In the genomic region with DNA sequence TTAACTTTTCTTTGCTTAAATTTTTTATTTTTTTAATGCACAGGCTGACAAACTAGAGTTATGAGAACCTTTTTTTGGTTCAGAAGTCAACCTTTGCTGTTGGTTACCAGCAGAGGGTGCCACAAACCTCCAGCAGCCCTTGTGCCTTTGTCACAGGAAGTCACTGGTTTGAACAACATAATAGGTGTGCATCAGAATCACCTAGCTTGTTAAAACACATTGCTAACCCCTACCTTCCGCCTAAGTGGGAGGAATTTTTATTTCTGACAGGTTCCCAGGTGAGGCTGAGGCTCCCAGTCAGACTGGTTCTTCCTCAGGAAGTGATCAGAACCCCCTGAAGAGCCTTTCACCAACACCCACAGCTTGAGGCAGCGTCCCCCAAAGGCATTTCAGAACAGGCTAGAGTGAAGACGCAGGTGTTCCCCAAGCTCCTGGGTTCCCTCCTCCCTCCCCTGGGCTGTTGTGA, we compare ENCODE assay signal across 8 cellular contexts. TPM values are rescaled to one million over a fixed set of nuclear protein-coding genes. Genes with fewer than 3 reads are reported as not detected.
A peak's percentile ranks its signal among the peaks of the same experiment; 100 is the strongest.
DNase-seq lines count a peak whose midpoint lies in the region; ATAC-seq and TF ChIP-seq lines count a peak whose summit lies in the region.

No MANE protein-coding gene starts in this region.

- peaks cover 2% of the 10 kb centered on the region for H3K36me3 Mint-ChIP-seq in activated CD4-positive, alpha-beta T cell treated with anti-CD3 and anti-CD28 coated beads, Interleukin-2, amount 10 ng/mL, durations not matched to agents 24 days and 14 days (ENCODE audit: low read depth)

- H3K27me3 Mint-ChIP-seq in activated CD4-positive, alpha-beta T cell treated with anti-CD3 and anti-CD28 coated beads, Interleukin-2, amount 10 ng/mL, durations not matched to agents 24 days and 14 days, result no peaks in the 10 kb centered on the region

- H3K4me3 ChIP-seq in lower leg skin (ENCODE audit: low read depth, poor library complexity, severe bottlenecking), result no peak overlapping the region

- peaks cover 12% of the 10 kb centered on the region for H3K4me1 Mint-ChIP-seq in activated CD4-positive, alpha-beta T cell treated with anti-CD3 and anti-CD28 coated beads, Interleukin-2, amount 10 ng/mL, durations not matched to agents 24 days and 14 days

- H3K27ac Mint-ChIP-seq in activated CD4-positive, alpha-beta T cell treated with anti-CD3 and anti-CD28 coated beads, Interleukin-2, amount 10 ng/mL, durations not matched to agents 24 days and 14 days, result peak overlapping the region; percentile 15

- TF ChIP-seq CTCF in lower leg skin (IDR thresholded peaks at IDR 0.05), result no peak

- intact Hi-C loops in activated CD4-positive, alpha-beta T cell treated with anti-CD3 and anti-CD28 coated beads, Interleukin-2, amount 10 ng/mL, durations not matched to agents 24 days and 14 days (cut with micrococcal nuclease), result loop anchor here (1.0 to 5.0 kb wide), 4 partner anchors 22 to 76 kb away; partner anchors contain the start of genes SAMD8 and VDAC2
- intact Hi-C loops in lower leg skin (cut with DNase I; ENCODE audit: low total_unique reads), result loop anchor here (5.0 kb wide), 1 partner anchor 44 kb away; no protein-coding TSS in a partner anchor

- DNase-seq in AG08396 (ENCODE audit: low spot score) (peak; percentile 57), NCI-H146 treated with DMSO at 0.1 percent for 48 hours (lab: John Stamatoyannopoulos, UW; ENCODE audit: unreplicated experiment) (peak; percentile 22), dermis microvascular lymphatic vessel endothelial cell (ENCODE audit: low read depth in 2 of 2) (peak; percentile 80), lower leg skin (ENCODE audit: low spot score in 2 of 2) (peak; percentile 52 to 84), NCI-H524 treated with DMSO at 0.1 percent for 48 hours (lab: John Stamatoyannopoulos, UW) (no peak)
- peak; percentile 89 for DNase-seq in activated CD4-positive, alpha-beta T cell treated with anti-CD3 and anti-CD28 coated beads, Interleukin-2, amount 10 ng/mL, durations not matched to agents 24 days and 14 days
- peak; percentile 36 to 52 for DNase-seq in stimulated activated CD8-positive, alpha-beta memory T cell treated with anti-CD3 and anti-CD28 coated beads, Interleukin-4, amount 100 ng/mL, for 4 hours (ENCODE audit: low read depth in 2 of 2, low spot score in 1 of 2)

- no peak overlapping the region for H3K4me3 Mint-ChIP-seq in activated CD4-positive, alpha-beta T cell treated with anti-CD3 and anti-CD28 coated beads, Interleukin-2, amount 10 ng/mL, durations not matched to agents 24 days and 14 days

- TF ChIP-seq POLR2A in lower leg skin (IDR thresholded peaks at IDR 0.05), result no peak

- no peaks in the 10 kb centered on the region for H3K9me3 Mint-ChIP-seq in activated CD4-positive, alpha-beta T cell treated with anti-CD3 and anti-CD28 coated beads, Interleukin-2, amount 10 ng/mL, durations not matched to agents 24 days and 14 days

- WGBS in lower leg skin, 2 donors, result 45 to 50% methylated on average over 3 of the region's 3 CpGs

- peak; percentile 55 for ATAC-seq in GM18907 (IDR thresholded peaks at IDR 0.05; ENCODE audit: unreplicated experiment)

RNA-seq across cellular contexts. Expression of gene VDAC2, which starts 22.6 kb away (rescaled TPM):
- 245 and 249 TPM in 2 replicates for total RNA-seq in activated CD4-positive, alpha-beta T cell treated with anti-CD3 and anti-CD28 coated beads, Interleukin-2, amount 10 ng/mL, durations not matched to agents 24 days and 14 days
- total RNA-seq in dermis microvascular lymphatic vessel endothelial cell (116 and 119 TPM in 2 replicates), lower leg skin (100 to 1,000 TPM; 121 to 145 (median 140) TPM)

RNA-seq across cellular contexts. Expression of gene COMTD1, which starts 47.8 kb away (rescaled TPM):
- total RNA-seq in activated CD4-positive, alpha-beta T cell treated with anti-CD3 and anti-CD28 coated beads, Interleukin-2, amount 10 ng/mL, durations not matched to agents 24 days and 14 days, result 37.1 and 38.1 TPM in 2 replicates
- total RNA-seq in dermis microvascular lymphatic vessel endothelial cell (11.1 and 15.5 TPM in 2 replicates), lower leg skin (100 to 1,000 TPM in 1 of 4 donors, 10 to 100 TPM in 3; 57.1 to 115 (median 71.5) TPM)
